11 cellular contexts compared by ENCODE assay signal in the genomic region with DNA sequence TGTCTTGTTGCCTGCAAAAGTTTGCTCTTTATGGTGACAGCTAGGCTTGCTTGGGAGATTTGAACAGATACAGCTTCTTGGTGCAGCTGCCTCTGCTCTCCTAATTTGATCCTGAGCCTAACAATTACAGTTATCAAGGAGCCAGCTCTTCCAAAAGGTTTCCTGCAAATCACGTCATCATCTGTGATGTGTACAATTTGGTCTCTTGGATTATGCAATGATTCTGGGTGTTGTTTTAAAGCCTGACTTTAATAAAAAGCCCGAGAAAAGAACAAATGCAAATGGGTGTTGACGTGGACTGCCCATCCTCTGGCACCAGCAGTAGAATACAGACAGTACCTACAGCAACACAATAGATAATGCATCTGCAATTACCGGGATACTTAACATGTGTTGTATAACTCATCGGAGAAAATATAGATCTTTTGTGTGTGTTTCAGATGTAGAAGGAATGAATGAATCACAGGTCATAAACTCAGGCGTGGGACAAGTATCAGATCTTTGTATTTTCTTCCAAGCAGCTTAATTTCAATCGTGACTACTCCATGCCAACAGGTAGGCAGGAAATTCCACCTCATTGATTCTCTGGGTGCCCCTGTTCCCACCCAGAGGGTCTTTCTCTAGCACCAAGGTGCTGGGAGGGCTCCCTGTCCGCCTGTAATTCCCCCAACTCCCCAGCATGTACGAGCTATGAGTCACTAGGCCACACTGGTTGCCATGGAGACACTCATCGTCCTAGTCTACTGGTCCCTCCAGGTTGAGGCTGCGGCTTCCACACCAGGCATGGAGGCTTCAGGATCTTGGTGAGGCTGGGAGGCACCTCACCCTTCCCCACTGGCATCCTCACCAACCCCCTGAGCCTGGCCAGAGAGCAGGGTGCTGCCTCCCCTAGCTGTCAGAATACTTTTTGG.
A peak's percentile ranks its signal among the peaks of the same experiment; 100 is the strongest.
DNase-seq lines count a peak whose midpoint lies in the region; ATAC-seq, FAIRE-seq and TF ChIP-seq lines count a peak whose summit lies in the region.
"Had no signal": no experiment of that assay in that cellular context is flagged by ENCODE, and none has a peak within 500 bp of the region (broad histone marks: within the 10 kb centered on the region; RNA-seq: fewer than 3 reads in every experiment).

No MANE protein-coding gene starts in this region.

- no peak overlapping the region for H3K4me3 ChIP-seq in GM12878
- no peak overlapping the region for H3K4me3 ChIP-seq in lower lobe of right lung
- H3K4me3 ChIP-seq: tibial nerve had no signal

- POLR2A ChIA-PET in GM12878 (lab: Charles Lee) = interaction anchor here (1.2 to 1.5 kb wide), 2 partner anchors 19 to 77 kb away, joined by 3 read pairs; no protein-coding TSS in a partner anchor

- peak; percentile 70 for FAIRE-seq in H54 (lab: Jason Lieb, UNC)
- FAIRE-seq in GM12878 (lab: Jason Lieb, UNC) = no peak

- WGBS in GM12878 (ENCODE audit: insufficient coverage, insufficient replicate concordance, low lambda C conversion rate, missing lambda C conversion rate) = 6% methylated on average over 11 of the region's 11 CpGs

- TF ChIP-seq POLR2A in H54 (IDR thresholded peaks at IDR 0.05; ENCODE audit: low read depth, low read length) = no peak
- TF ChIP-seq POLR2A in GM12878 (IDR thresholded peaks at IDR 0.05; ENCODE audit: low read depth, low read length) = no peak

- in situ Hi-C loops in GM12878 (cut with MboI) = no loop called here

- TF ChIP-seq EP300 in GM12878 (IDR thresholded peaks at IDR 0.05; ENCODE audit: borderline replicate concordance in 1 of 2, control insufficient read depth in 1 of 2, low read depth in 2 of 2, low read length in 2 of 2) = no peak

- TF ChIP-seq RAD21 in GM12878 (IDR thresholded peaks at IDR 0.05; ENCODE audit: insufficient read depth, low read depth, low read length) = no peak

- H4K20me1 ChIP-seq in GM12878 (ENCODE audit: control insufficient read depth, insufficient read depth) = no peaks in the 10 kb centered on the region

- H3K4me1 ChIP-seq in GM12878 (ENCODE audit: control insufficient read depth, insufficient read depth, low read length) = peaks cover 48% of the 10 kb centered on the region
- no peaks in the 10 kb centered on the region for H3K4me1 ChIP-seq in lower lobe of right lung

- intact Hi-C loops in GM12878 (cut with micrococcal nuclease; ENCODE audit: unreplicated experiment) (loop anchor here (5.0 kb wide), 1 partner anchor 80 kb away; no protein-coding TSS in a partner anchor), lower lobe of right lung (cut with DNase I) (no loop called here)

- no peaks in the 10 kb centered on the region for H3K79me2 ChIP-seq in GM12878 (ENCODE audit: control insufficient read depth, insufficient read depth, low read length)

- no peak overlapping the region for H2AFZ ChIP-seq in GM12878 (ENCODE audit: control insufficient read depth, low read depth, low read length)

- H3K4me2 ChIP-seq in GM12878 (ENCODE audit: control insufficient read depth, insufficient read depth) = no peak overlapping the region

- peak overlapping the region; percentile 77 for H3K27ac ChIP-seq in GM12878 (ENCODE audit: control insufficient read depth, insufficient read depth)
- H3K27ac ChIP-seq in lower lobe of right lung = peak overlapping the region; percentile 38

- CTCF ChIA-PET in GM12878 (lab: Yijun Ruan, JAX) = interaction anchor here (0.8 to 1.2 kb wide), 2 partner anchors 43 to 78 kb away, joined by 3 read pairs; no protein-coding TSS in a partner anchor

- H3K27me3 ChIP-seq in GM12878 (replicated peaks in 1 of 2; ENCODE audit: control insufficient read depth in 2 of 2, insufficient read depth in 2 of 2, low read length in 1 of 2) (no peaks in the 10 kb centered on the region), lower lobe of right lung (ENCODE audit: low read depth) (peaks cover 4% of the 10 kb centered on the region)
- H3K27me3 ChIP-seq: tibial nerve had no signal

- BruUV-seq in GM12878 (replicated peaks; lab: Mats Ljungman, UMichigan) = no TSS peak

- RAD21 ChIA-PET in GM12878 (lab: Charles Lee; ENCODE audit: unreplicated experiment) = interaction anchor here (3.7 kb wide), 1 partner anchor 18 kb away, joined by 15 read pairs; no protein-coding TSS in a partner anchor

- DNase-seq in AG09319 (ENCODE audit: extremely low read depth, low read depth) = peak; percentile 57
- DNase-seq in H54 (ENCODE audit: insufficient read length, low spot score) = peak; percentile 63
- DNase-seq in GM12878 (ENCODE audit: low read depth, low spot score) = no peak
- DNase-seq in lower lobe of right lung = no peak
- DNase-seq in globus pallidus (ENCODE audit: low spot score) = no peak
- no peak for DNase-seq in AML-193 (lab: John Stamatoyannopoulos, UW)
- DNase-seq in NCI-H2029 treated with DMSO at 0.1 percent for 48 hours (lab: John Stamatoyannopoulos, UW) = no peak
- DNase-seq: activated naive CD8-positive, alpha-beta T cell treated with anti-CD3 and anti-CD28 coated beads, Interleukin-2, amount 10 ng/mL, durations not matched to agents 7 days and 5 days had no signal

- no peaks in the 10 kb centered on the region for H3K9me3 ChIP-seq in GM12878 (replicated peaks; ENCODE audit: control insufficient read depth, insufficient read depth, low read length)
- no peaks in the 10 kb centered on the region for H3K9me3 ChIP-seq in lower lobe of right lung
- H3K9me3 ChIP-seq: tibial nerve had no signal

- TF ChIP-seq CTCF in AG09319 (IDR thresholded peaks at IDR 0.05; ENCODE audit: low read depth, low read length) = no peak
- TF ChIP-seq CTCF in GM12878 (IDR thresholded peaks at IDR 0.05 in 2 of 3, conservative IDR thresholded peaks at IDR 0.05 in 1 of 3; ENCODE audit: control insufficient read depth in 2 of 3, extremely low read depth in 1 of 3, insufficient read depth in 1 of 3, low read depth in 3 of 3, low read length in 3 of 3) = no peak
- no peak for TF ChIP-seq CTCF in lower lobe of right lung (IDR thresholded peaks at IDR 0.05)

- H3K9ac ChIP-seq in GM12878 (ENCODE audit: control insufficient read depth, insufficient read depth, low read length) = no peak overlapping the region

- ATAC-seq in GM12878 (peak; percentile 75), lower lobe of right lung (peak in 1 of 2 donors; percentile 70), HG02571 (IDR thresholded peaks at IDR 0.05; ENCODE audit: unreplicated experiment) (no peak)
- ATAC-seq: natural killer cell treated with Interleukin-12 subunit alpha and Interleukin-12 subunit beta and Interleukin-15 and Interleukin-18, amount 100 ng/mL, for 72 hours had no signal

- SMC1A ChIA-PET in GM12878 (lab: Charles Lee; ENCODE audit: uncharacterized antibody, unreplicated experiment) = interaction anchor here (0.9 to 3.2 kb wide), 5 partner anchors 12 to 23 kb away, joined by 3 to 12 read pairs (median 4); no protein-coding TSS in a partner anchor

- no peaks in the 10 kb centered on the region for H3K36me3 ChIP-seq in GM12878 (ENCODE audit: control insufficient read depth in 2 of 2, insufficient read depth in 2 of 2, low read length in 1 of 2)
- H3K36me3 ChIP-seq in lower lobe of right lung = no peaks in the 10 kb centered on the region
- H3K36me3 ChIP-seq: tibial nerve had no signal

TF ChIP-seq in GM12878, 131 proteins besides CTCF, POLR2A, EP300 and RAD21:
- TF ChIP-seq ZNF24 (IDR thresholded peaks at IDR 0.05) = peak; percentile 75
- TF ChIP-seq RUNX3 (IDR thresholded peaks at IDR 0.05; ENCODE audit: low read length) = peak; percentile 57; the same call in 1 of the 2 replicates
- 0 out of 2 replicates have a peak, but pooled peaks have one; percentile 28 for TF ChIP-seq RELB (IDR thresholded peaks at IDR 0.05; ENCODE audit: low read depth)
- TF ChIP-seq RELA (IDR thresholded peaks at IDR 0.05; ENCODE audit: borderline replicate concordance, partially characterized antibody) = peak; percentile 44
- TF ChIP-seq IKZF2 (IDR thresholded peaks at IDR 0.05) = peak in 1 of 2 experiments; percentile 29; a peak in 1 of 4 replicates
- TF ChIP-seq JUNB (IDR thresholded peaks at IDR 0.05) = peak; percentile 33; the same call in 1 of the 2 replicates
- TF ChIP-seq DPF2 (IDR thresholded peaks at IDR 0.05) = 0 out of 2 replicates have a peak, but pooled peaks have one; percentile 53
- TF ChIP-seq SREBF2 (IDR thresholded peaks at IDR 0.05; ENCODE audit: low read length) = no peak
- TF ChIP-seq RFX5 (IDR thresholded peaks at IDR 0.05; ENCODE audit: low read depth, low read length) = 0 out of 2 replicates have a peak, but pooled peaks have one; percentile 16
- TF ChIP-seq, protein P1, sequence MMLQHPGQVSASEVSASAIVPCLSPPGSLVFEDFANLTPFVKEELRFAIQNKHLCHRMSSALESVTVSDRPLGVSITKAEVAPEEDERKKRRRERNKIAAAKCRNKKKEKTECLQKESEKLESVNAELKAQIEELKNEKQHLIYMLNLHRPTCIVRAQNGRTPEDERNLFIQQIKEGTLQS (IDR thresholded peaks at IDR 0.05; ENCODE audit: borderline replicate concordance, extremely low read depth, low read depth, low read length) = no peak
- peak; percentile 59 for TF ChIP-seq EED (IDR thresholded peaks at IDR 0.05; ENCODE audit: low read depth)
- TF ChIP-seq IKZF1 (conservative IDR thresholded peaks at IDR 0.05) = peak; percentile 40; the same call in 1 of the 2 replicates
- peak; percentile 93 for TF ChIP-seq BMI1 (IDR thresholded peaks at IDR 0.05; ENCODE audit: borderline replicate concordance)
- no peak for TF ChIP-seq KLF5 (IDR thresholded peaks at IDR 0.05; ENCODE audit: partially characterized antibody)
- TF ChIP-seq BCL11A (IDR thresholded peaks at IDR 0.05; ENCODE audit: low read depth, low read length) = 0 out of 2 replicates have a peak, but pooled peaks have one; percentile 12
- no peak for TF ChIP-seq SMARCA5 (IDR thresholded peaks at IDR 0.05)
TF ChIP-seq in GM12878: peak in this region for 12.

Comparison
In these comparisons a context has a peak if more than half of its experiments do, and no peak if none do; other contexts are left out.
1. DNase-seq: peak in AG09319 (single experiment) and H54 (single experiment); none in GM12878 (single experiment), lower lobe of right lung (single experiment), globus pallidus (single experiment), AML-193 (0 of 2) and NCI-H2029 treated with DMSO at 0.1 percent for 48 hours (single experiment).